23 cellular contexts compared by ENCODE assay signal in the genomic region with DNA sequence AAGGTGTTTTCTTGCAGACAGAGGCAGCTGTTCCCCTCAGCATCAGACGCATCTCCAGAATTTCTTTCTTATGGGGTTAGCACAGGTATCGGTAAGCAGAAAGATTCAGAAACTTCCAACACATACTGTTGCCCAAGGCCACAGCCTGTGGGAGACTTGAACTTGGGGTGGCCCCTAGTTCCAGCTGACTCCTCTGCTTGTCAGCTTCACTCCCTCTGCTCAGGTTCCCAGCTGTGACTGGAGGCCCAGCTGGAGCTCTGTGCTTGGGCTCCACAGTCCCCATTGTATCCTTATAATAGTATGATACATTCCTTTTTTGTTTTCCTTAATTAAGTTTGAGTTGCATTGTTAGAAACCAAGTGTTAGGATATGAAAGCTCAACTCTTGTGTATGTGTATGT. TPM values are rescaled to one million over a fixed set of nuclear protein-coding genes. Genes with fewer than 3 reads are reported as not detected.
A peak's percentile ranks its signal among the peaks of the same experiment; 100 is the strongest.
DNase-seq lines count a peak whose midpoint lies in the region; TF ChIP-seq lines count a peak whose summit lies in the region.
"Had no signal": no experiment of that assay in that cellular context is flagged by ENCODE, and none has a peak within 500 bp of the region (broad histone marks: within the 10 kb centered on the region; RNA-seq: fewer than 3 reads in every experiment).

No MANE protein-coding gene starts in this region.

- H3K9me3 ChIP-seq in OCI-LY7 (ENCODE audit: low read length) = no peaks in the 10 kb centered on the region
- H3K9me3 ChIP-seq: BE2C, BLaER1 had no signal

- no peak for TF ChIP-seq CTCF in OCI-LY7 (conservative IDR thresholded peaks at IDR 0.05; ENCODE audit: low read length)

- CTCF ChIA-PET in OCI-LY7 (lab: Charles Lee; ENCODE audit: unreplicated experiment) = no interaction called here

- no peak overlapping the region for H3K27ac ChIP-seq in OCI-LY7 (ENCODE audit: low read depth, low read length, poor library complexity, severe bottlenecking)
- H3K27ac ChIP-seq: BLaER1 had no signal

- peak overlapping the region; percentile 12; the same call in 1 of the 2 replicates for H3K4me2 ChIP-seq in OCI-LY7 (ENCODE audit: low read length)
- H3K4me2 ChIP-seq: BLaER1 had no signal

- H3K9me2 ChIP-seq in OCI-LY7 (ENCODE audit: insufficient read depth, low read length) = no peaks in the 10 kb centered on the region

- no peaks in the 10 kb centered on the region for H3K36me3 ChIP-seq in OCI-LY7 (ENCODE audit: insufficient read depth, low read length)
- H3K36me3 ChIP-seq: BE2C, BLaER1 had no signal

- H3K79me2 ChIP-seq in OCI-LY7 (ENCODE audit: insufficient read depth, low read depth, low read length) = no peaks in the 10 kb centered on the region

- POLR2A ChIA-PET in OCI-LY7 (lab: Charles Lee) = interaction anchor here (0.7 to 2.9 kb wide), 6 partner anchors 8 to 256 kb away, joined by 3 to 20 read pairs (median 3); no protein-coding TSS in a partner anchor

- intact Hi-C loops in OCI-LY7 (cut with micrococcal nuclease; ENCODE audit: unreplicated experiment) = loop anchor here (10.0 kb wide), 1 partner anchor 1136 kb away; a partner anchor contains a TSS
- intact Hi-C loops in cardiac septum (cut with DNase I) = no loop called here

- DNase-seq in OCI-LY7 (ENCODE audit: low spot score) (no peak), RPMI8226 (peak; percentile 28), mesenteric fat pad (ENCODE audit: low spot score) (peak; percentile 49), retina (peak; percentile 49), NCI-H1694 treated with DMSO at 0.1 percent for 48 hours (lab: John Stamatoyannopoulos, UW) (no peak), cardiac septum (ENCODE audit: low spot score) (no peak), COLO829 (ENCODE audit: low spot score) (no peak), NCI-H2196 (lab: John Stamatoyannopoulos, UW; ENCODE audit: unreplicated experiment) (no peak)
- DNase-seq: 8988T; ACHN; BE2C; C1 segment of cervical spinal cord; CD4-positive, alpha-beta memory T cell; CD4-positive, CD25-positive, alpha-beta regulatory T cell; COR-L47; DMS 273 treated with DMSO at 0.1 percent for 48 hours; DMS153; DMS79; DND-41; EL; GDM1 had no signal

- H3K4me1 ChIP-seq in OCI-LY7 (ENCODE audit: insufficient read depth, low read length, poor library complexity, severe bottlenecking) = peaks cover 84% of the 10 kb centered on the region
- H3K4me1 ChIP-seq: BE2C had no signal

- no peak overlapping the region for H3K4me3 ChIP-seq in OCI-LY7 (ENCODE audit: low read depth, low read length, poor library complexity, severe bottlenecking)
- H3K4me3 ChIP-seq: BLaER1, GM12878 had no signal

- no TSS peak for BruUV-seq in OCI-LY7 (replicated peaks; lab: Mats Ljungman, UMichigan)

- H2AFZ ChIP-seq in OCI-LY7 (ENCODE audit: low read length) = peak overlapping the region; percentile 51; the same call in 1 of the 2 replicates

- H4K20me1 ChIP-seq in OCI-LY7 (ENCODE audit: insufficient read depth, low read length) = no peaks in the 10 kb centered on the region
- H4K20me1 ChIP-seq: BLaER1 had no signal

RNA-seq across cellular contexts. Expression of a gene that starts 26.2 kb away (rescaled TPM):
- 47.9 and 54.5 TPM in 2 replicates for total RNA-seq in OCI-LY7 (2014; rRNA removed; shearing (Covaris generic))
- total RNA-seq in OCI-LY7 (2022) (70.8 and 95.7 TPM in 2 replicates), mesenteric fat pad (9.1 TPM), cardiac septum (9.2 TPM)

RNA-seq across cellular contexts. Expression of a gene that starts 44.1 kb away (rescaled TPM):
- total RNA-seq in OCI-LY7 (2014; rRNA removed; shearing (Covaris generic)) = 42.0 and 45.1 TPM in 2 replicates
- total RNA-seq in OCI-LY7 (2022) (35.0 and 44.8 TPM in 2 replicates), mesenteric fat pad (5.6 TPM), cardiac septum (2.8 TPM)

Comparison
In these comparisons a context has a peak if more than half of its experiments do, and no peak if none do; other contexts are left out.
1. DNase-seq: peak in RPMI8226 (single experiment), mesenteric fat pad (single experiment) and retina (single experiment); none in OCI-LY7 (single experiment), NCI-H1694 treated with DMSO at 0.1 percent for 48 hours (single experiment), cardiac septum (single experiment), COLO829 (single experiment) and NCI-H2196 (single experiment).